ENCODE assay signal across 2 cellular contexts in the genomic region with DNA sequence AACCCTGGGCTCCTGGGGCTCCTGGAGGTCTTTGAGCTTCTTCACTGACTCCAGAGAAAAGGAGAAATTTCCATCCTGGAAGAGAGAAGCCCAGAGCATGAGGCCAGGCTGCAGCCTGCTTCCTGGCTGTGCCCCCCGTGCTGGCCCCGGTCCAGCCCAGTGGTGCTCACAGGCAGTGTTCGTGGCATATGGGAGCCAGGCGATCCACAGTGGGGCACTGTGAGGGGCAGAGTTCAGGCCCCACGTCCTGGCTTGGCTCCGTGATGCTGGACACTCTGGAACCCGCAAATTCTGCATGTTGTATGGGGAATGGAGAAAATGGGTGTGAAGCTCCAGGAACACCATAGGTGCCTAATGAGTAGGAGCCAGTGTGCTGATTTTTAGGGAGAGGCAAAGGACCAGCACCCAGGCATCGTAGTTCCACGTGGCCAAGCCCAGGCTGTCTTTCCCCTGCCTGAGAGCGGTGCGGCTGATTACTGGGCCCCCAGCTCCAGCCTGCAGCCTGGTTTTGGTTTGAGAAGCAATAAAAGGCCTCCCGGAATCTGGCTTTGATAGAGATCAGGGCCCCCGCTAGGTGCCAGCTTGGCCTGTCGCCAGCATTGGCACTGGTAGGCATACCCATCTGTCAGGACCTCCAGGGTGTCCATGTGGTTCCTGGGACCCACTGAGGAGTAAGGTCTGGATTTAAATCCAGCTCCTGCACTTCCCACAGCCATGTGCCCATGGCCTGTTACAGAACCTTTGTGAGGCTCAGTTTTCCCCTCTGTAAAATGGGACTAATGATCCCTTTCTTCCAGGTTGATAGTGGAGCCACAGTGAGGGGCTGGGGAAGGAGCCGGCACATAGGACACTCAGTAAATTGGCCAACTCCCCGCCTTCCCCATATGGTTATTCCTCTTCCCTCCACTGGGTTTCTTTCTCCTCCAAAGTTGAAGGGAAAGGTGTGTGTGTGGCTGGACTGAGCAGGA.
TF ChIP-seq lines count a peak whose summit lies in the region.

No MANE protein-coding gene starts in this region.

TF ChIP-seq in HepG2, 621 proteins besides CTCF, POLR2A, EP300 and RAD21:
- peak; percentile 85 for TF ChIP-seq ZNF629 (CRISPR knock-in tag; conservative IDR thresholded peaks at IDR 0.05)
- TF ChIP-seq MBD4 (IDR thresholded peaks at IDR 0.05; ENCODE audit: borderline replicate concordance, low read length), result no peak
- TF ChIP-seq ZC3H4 (CRISPR knock-in tag; IDR thresholded peaks at IDR 0.05; ENCODE audit: borderline replicate concordance), result no peak
- no peak for TF ChIP-seq TARDBP (CRISPR knock-in tag; IDR thresholded peaks at IDR 0.05)

TF ChIP-seq in K562, 482 proteins besides CTCF, POLR2A, EP300 and RAD21:
- TF ChIP-seq CXXC5 (CRISPR knock-in tag; IDR thresholded peaks at IDR 0.05), result no peak
- TF ChIP-seq ZFP1 (CRISPR knock-in tag; IDR thresholded peaks at IDR 0.05), result no peak
- no peak for TF ChIP-seq ZNF165 (CRISPR knock-in tag; IDR thresholded peaks at IDR 0.05; ENCODE audit: borderline replicate concordance)
- TF ChIP-seq NFIC (IDR thresholded peaks at IDR 0.05), result peak; percentile 32; the same call in 1 of the 2 replicates
- no peak for TF ChIP-seq RBM22 (IDR thresholded peaks at IDR 0.05; ENCODE audit: low read depth, low read length, poor library complexity, severe bottlenecking)
- TF ChIP-seq RBM25 (IDR thresholded peaks at IDR 0.05; ENCODE audit: low read depth, low read length, severe bottlenecking), result peak; percentile 74
- TF ChIP-seq GTF2F1 (IDR thresholded peaks at IDR 0.05; ENCODE audit: low read depth, low read length), result no peak
- TF ChIP-seq KLF10 (CRISPR knock-in tag; IDR thresholded peaks at IDR 0.05), result no peak
- no peak for TF ChIP-seq ZNF717 (CRISPR knock-in tag; IDR thresholded peaks at IDR 0.05)
- TF ChIP-seq XRCC4 (IDR thresholded peaks at IDR 0.05; ENCODE audit: extremely low read depth, insufficient read depth, insufficient read length), result no peak
- TF ChIP-seq BCOR (IDR thresholded peaks at IDR 0.05), result 0 out of 2 replicates have a peak, but pooled peaks have one; percentile 15
- no peak for TF ChIP-seq ZSCAN29 (IDR thresholded peaks at IDR 0.05)
- no peak for TF ChIP-seq HMG20B (CRISPR knock-in tag; IDR thresholded peaks at IDR 0.05)
- no peak for TF ChIP-seq STAG1 (CRISPR knock-in tag; IDR thresholded peaks at IDR 0.05; ENCODE audit: borderline replicate concordance)
- TF ChIP-seq, protein P1, sequence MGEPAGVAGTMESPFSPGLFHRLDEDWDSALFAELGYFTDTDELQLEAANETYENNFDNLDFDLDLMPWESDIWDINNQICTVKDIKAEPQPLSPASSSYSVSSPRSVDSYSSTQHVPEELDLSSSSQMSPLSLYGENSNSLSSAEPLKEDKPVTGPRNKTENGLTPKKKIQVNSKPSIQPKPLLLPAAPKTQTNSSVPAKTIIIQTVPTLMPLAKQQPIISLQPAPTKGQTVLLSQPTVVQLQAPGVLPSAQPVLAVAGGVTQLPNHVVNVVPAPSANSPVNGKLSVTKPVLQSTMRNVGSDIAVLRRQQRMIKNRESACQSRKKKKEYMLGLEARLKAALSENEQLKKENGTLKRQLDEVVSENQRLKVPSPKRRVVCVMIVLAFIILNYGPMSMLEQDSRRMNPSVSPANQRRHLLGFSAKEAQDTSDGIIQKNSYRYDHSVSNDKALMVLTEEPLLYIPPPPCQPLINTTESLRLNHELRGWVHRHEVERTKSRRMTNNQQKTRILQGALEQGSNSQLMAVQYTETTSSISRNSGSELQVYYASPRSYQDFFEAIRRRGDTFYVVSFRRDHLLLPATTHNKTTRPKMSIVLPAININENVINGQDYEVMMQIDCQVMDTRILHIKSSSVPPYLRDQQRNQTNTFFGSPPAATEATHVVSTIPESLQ (CRISPR knock-in tag; IDR thresholded peaks at IDR 0.05), result no peak
TF ChIP-seq in K562: peak in this region for 3.
